ENCODE assay signal across 27 cellular contexts in the genomic region with DNA sequence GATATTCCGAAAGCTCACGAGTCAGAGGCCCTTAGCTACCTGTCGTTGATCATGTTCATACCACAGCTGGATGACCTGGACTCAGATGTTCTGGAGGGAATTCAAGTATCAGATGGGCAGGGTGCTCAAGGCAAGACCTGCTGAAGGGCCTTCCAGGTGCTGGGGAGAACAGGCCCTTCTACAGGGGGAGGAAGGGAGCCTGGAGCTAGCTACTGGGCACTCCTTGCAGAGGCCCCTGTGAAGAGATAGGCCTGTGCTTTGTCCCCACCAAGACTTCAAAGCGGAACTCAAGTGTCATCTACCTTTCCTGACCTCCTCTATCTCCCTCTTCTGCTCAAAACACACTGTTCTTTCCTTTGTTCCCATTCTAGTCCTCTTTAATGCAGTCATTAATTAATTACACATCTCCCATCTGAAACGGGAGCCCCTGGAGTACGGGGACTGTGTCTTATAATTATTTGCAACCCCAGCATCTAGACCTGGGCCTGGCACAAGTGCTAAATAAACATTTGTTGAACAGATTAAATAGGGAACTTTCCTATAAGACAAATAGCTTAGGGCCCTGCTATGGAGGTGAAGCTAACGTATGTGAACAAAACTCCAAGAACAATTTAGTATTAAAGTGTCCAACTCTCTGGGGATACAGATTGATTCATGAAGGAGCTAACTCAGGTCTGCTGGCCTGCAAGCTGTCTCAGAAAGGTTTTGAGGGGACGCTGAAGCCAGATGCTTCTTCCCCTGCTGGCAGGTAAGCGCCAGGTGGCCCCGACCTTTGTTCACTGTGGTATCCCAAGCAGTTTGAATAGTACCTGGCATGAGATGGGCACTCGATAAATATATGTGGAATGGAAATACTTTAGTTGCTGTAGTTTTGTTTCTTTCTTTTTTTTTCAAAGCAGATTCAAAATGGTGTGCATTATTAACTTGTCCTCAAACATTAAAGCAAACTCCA. TPM values are rescaled to one million over a fixed set of nuclear protein-coding genes. Genes with fewer than 3 reads are reported as not detected.
DNase-seq lines count a peak whose midpoint lies in the region; ATAC-seq and TF ChIP-seq lines count a peak whose summit lies in the region.
"Had no signal": no experiment of that assay in that cellular context is flagged by ENCODE, and none has a peak within 500 bp of the region (broad histone marks: within the 10 kb centered on the region; RNA-seq: fewer than 3 reads in every experiment).

No MANE protein-coding gene starts in this region.

- ATAC-seq in HG02642 (IDR thresholded peaks at IDR 0.05; ENCODE audit: poor library complexity, unreplicated experiment): no peak
- ATAC-seq: gastroesophageal sphincter, T-cell had no signal

- peak; percentile 26 for DNase-seq in activated CD8-positive, alpha-beta memory T cell treated with anti-CD3 and anti-CD28 coated beads, Interleukin-2, amount 50 U/mL, for 48 hours
- no peak for DNase-seq in activated CD8-positive, alpha-beta memory T cell treated with anti-CD3 and anti-CD28 coated beads for 24 hours
- DNase-seq in NCI-H69 (lab: John Stamatoyannopoulos, UW) (peak; percentile 18), mesenteric fat pad (ENCODE audit: low spot score) (peak; percentile 26), type B pancreatic cell (ENCODE audit: extremely low spot score, unreplicated experiment) (peak; percentile 22), NCI-H1092 treated with DMSO at 0.1 percent for 48 hours (lab: John Stamatoyannopoulos, UW) (no peak)
- DNase-seq: ACHN; activated CD4-positive, alpha-beta T cell treated with anti-CD3 and anti-CD28 coated beads, Interleukin-2, amount 50 U/mL, for 4 hours; activated gamma-delta T cell; activated naive CD8-positive, alpha-beta T cell treated with anti-CD3 and anti-CD28 coated beads, Interleukin-2, amount 10 ng/mL, durations not matched to agents 7 days and 5 days; BE2C; DMS53; GOT3; HFFc6; hippocampal formation; MV-4-11; NCI-H187; NCI-H2227 treated with DMSO at 0.1 percent for 48 hours; NCI-H748 treated with DMSO at 0.1 percent for 48 hours; nucleus accumbens; stimulated activated CD4-positive, alpha-beta T cell treated with anti-CD3 and anti-CD28 coated beads, Interleukin-4, amount 100 ng/mL, for 4 hours; T-cell; testis had no signal

- H3K4me3 Mint-ChIP-seq in type B pancreatic cell: no peak overlapping the region
- H3K4me3 Mint-ChIP-seq: activated naive CD8-positive, alpha-beta T cell treated with anti-CD3 and anti-CD28 coated beads, Interleukin-2, amount 10 ng/mL, durations not matched to agents 7 days and 5 days; central memory CD8-positive, alpha-beta T cell; HFFc6; stimulated activated memory B cell treated with anti-CD40 and anti-IgM and Interleukin-4, amounts not matched to agents 10 μg/mL and 1 μg/mL and 100 μg/mL, for 72 hours; T-cell had no signal

- TF ChIP-seq CTCF in type B pancreatic cell (conservative IDR thresholded peaks at IDR 0.05): no peak

- H3K27ac Mint-ChIP-seq in type B pancreatic cell: no peak overlapping the region
- H3K27ac Mint-ChIP-seq: activated naive CD8-positive, alpha-beta T cell treated with anti-CD3 and anti-CD28 coated beads, Interleukin-2, amount 10 ng/mL, durations not matched to agents 7 days and 5 days; HFFc6; stimulated activated memory B cell treated with anti-CD40 and anti-IgM and Interleukin-4, amounts not matched to agents 10 μg/mL and 1 μg/mL and 100 μg/mL, for 72 hours; T-cell had no signal

- no peaks in the 10 kb centered on the region for H3K36me3 Mint-ChIP-seq in type B pancreatic cell
- H3K36me3 Mint-ChIP-seq: activated naive CD8-positive, alpha-beta T cell treated with anti-CD3 and anti-CD28 coated beads, Interleukin-2, amount 10 ng/mL, durations not matched to agents 7 days and 5 days; stimulated activated memory B cell treated with anti-CD40 and anti-IgM and Interleukin-4, amounts not matched to agents 10 μg/mL and 1 μg/mL and 100 μg/mL, for 72 hours; T-cell had no signal

- H3K9me3 Mint-ChIP-seq in type B pancreatic cell: no peaks in the 10 kb centered on the region
- H3K9me3 Mint-ChIP-seq: activated naive CD8-positive, alpha-beta T cell treated with anti-CD3 and anti-CD28 coated beads, Interleukin-2, amount 10 ng/mL, durations not matched to agents 7 days and 5 days; central memory CD8-positive, alpha-beta T cell; HFFc6; stimulated activated memory B cell treated with anti-CD40 and anti-IgM and Interleukin-4, amounts not matched to agents 10 μg/mL and 1 μg/mL and 100 μg/mL, for 72 hours; T-cell had no signal

- no peaks in the 10 kb centered on the region for H3K27me3 Mint-ChIP-seq in type B pancreatic cell
- H3K27me3 Mint-ChIP-seq: activated naive CD8-positive, alpha-beta T cell treated with anti-CD3 and anti-CD28 coated beads, Interleukin-2, amount 10 ng/mL, durations not matched to agents 7 days and 5 days; central memory CD8-positive, alpha-beta T cell; stimulated activated memory B cell treated with anti-CD40 and anti-IgM and Interleukin-4, amounts not matched to agents 10 μg/mL and 1 μg/mL and 100 μg/mL, for 72 hours; T-cell had no signal

- H3K4me1 Mint-ChIP-seq in type B pancreatic cell (ENCODE audit: unreplicated experiment): peaks cover 21% of the 10 kb centered on the region
- H3K4me1 Mint-ChIP-seq: activated naive CD8-positive, alpha-beta T cell treated with anti-CD3 and anti-CD28 coated beads, Interleukin-2, amount 10 ng/mL, durations not matched to agents 7 days and 5 days; central memory CD8-positive, alpha-beta T cell; stimulated activated memory B cell treated with anti-CD40 and anti-IgM and Interleukin-4, amounts not matched to agents 10 μg/mL and 1 μg/mL and 100 μg/mL, for 72 hours; T-cell had no signal

RNA-seq across cellular contexts. Expression of a gene that starts 22.0 kb away (rescaled TPM):
- total RNA-seq in mesenteric fat pad (677 TPM), type B pancreatic cell (ENCODE audit: low replicate concordance) (82.8 and 83.5 TPM in 2 replicates)

Comparison
In these comparisons a context has a peak if more than half of its experiments do, and no peak if none do; other contexts are left out.
1. DNase-seq: peak in activated CD8-positive, alpha-beta memory T cell treated with anti-CD3 and anti-CD28 coated beads, Interleukin-2, amount 50 U/mL, for 48 hours (single experiment), NCI-H69 (single experiment), mesenteric fat pad (single experiment) and type B pancreatic cell (single experiment); none in activated CD8-positive, alpha-beta memory T cell treated with anti-CD3 and anti-CD28 coated beads for 24 hours (single experiment) and NCI-H1092 treated with DMSO at 0.1 percent for 48 hours (single experiment).